Comparison of ENCODE assay signal across 25 cellular contexts in the genomic region with DNA sequence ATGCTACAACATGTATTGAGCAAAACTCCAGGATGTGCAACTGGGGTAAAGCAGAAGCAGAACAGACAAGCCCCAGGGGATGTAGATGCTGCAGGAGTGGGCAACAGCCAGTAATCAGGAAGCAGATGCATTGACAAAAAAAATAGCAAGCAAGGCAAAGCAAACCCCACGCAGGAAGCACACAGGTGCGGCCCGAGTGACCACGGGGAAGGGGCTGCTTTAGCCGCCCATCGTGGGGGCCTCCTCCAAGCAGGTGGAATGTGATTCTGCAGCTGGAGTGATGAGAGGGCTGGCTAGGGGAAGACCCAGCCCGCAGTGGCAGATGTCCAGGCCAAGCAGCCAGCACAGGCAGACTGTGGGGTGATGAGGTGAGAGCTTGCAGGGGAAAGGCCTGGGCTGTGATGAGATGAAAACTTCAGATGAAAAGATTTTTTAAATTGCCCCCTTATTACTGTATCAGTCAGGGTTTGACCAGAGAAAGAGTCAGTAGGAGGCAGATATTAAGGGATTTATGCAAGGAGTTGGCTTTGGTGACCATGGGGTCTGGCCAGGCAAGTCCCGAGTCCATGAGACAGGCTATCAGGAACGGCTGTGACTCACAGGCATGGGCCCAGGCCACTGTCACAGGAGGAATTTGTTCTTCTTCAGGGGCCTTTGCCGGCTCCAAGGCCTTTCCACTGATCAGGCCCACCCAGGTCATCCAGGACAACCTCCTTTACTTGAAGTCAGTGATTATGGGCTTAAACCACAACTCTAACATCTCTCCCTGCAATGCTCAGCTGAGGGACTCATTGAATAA.
A peak's percentile ranks its signal among the peaks of the same experiment; 100 is the strongest.
DNase-seq lines count a peak whose midpoint lies in the region; ATAC-seq, FAIRE-seq and TF ChIP-seq lines count a peak whose summit lies in the region.
"Had no signal": no experiment of that assay in that cellular context is flagged by ENCODE, and none has a peak within 500 bp of the region (broad histone marks: within the 10 kb centered on the region; RNA-seq: fewer than 3 reads in every experiment).

No MANE protein-coding gene starts in this region.

- H3K4me1 ChIP-seq in A549, result peaks cover 47% of the 10 kb centered on the region
- no peaks in the 10 kb centered on the region for H3K4me1 ChIP-seq in H9 (ENCODE audit: insufficient read depth, low read length)
- H3K4me1 ChIP-seq in esophagus muscularis mucosa, result peaks cover 15 to 27% (median 20%) of the 10 kb centered on the region in 4 donors
- H3K4me1 ChIP-seq in upper lobe of right lung, result no peaks in the 10 kb centered on the region

- H3K4me2 ChIP-seq in A549, result no peak overlapping the region
- H3K4me2 ChIP-seq in H9 (ENCODE audit: insufficient read depth, insufficient read length, low read length), result no peak overlapping the region

- H2BK15ac ChIP-seq in H9 (ENCODE audit: low read depth, low read length), result no peak overlapping the region

- no peak overlapping the region for H3K14ac ChIP-seq in H9 (ENCODE audit: insufficient read depth, low read length)

- H3K9me3 Mint-ChIP-seq in H9, result 0 out of 5 replicates have a peak, but pooled peaks cover 0 to under 1% of the 10 kb centered on the region in 2 experiments
- H3K9me3 Mint-ChIP-seq: activated CD4-positive, alpha-beta memory T cell treated with anti-CD3 and anti-CD28 coated beads for 36 hours; activated naive CD8-positive, alpha-beta T cell treated with anti-CD3 and anti-CD28 coated beads, Interleukin-2, amount 50 U/mL, for 24 hours; mesothelial cell of epicardium; natural killer cell had no signal

- H2BK12ac ChIP-seq in H9 (ENCODE audit: insufficient read length, low read depth, low read length), result no peak overlapping the region

- H2BK5ac ChIP-seq in H9 (ENCODE audit: insufficient read length, low read length), result no peak overlapping the region

- H2AFZ ChIP-seq in H9 (ENCODE audit: low read length), result no peak overlapping the region

- H3K27ac Mint-ChIP-seq in H9, result no peak overlapping the region
- H3K27ac Mint-ChIP-seq: activated CD4-positive, alpha-beta memory T cell treated with anti-CD3 and anti-CD28 coated beads for 36 hours; activated naive CD8-positive, alpha-beta T cell treated with anti-CD3 and anti-CD28 coated beads, Interleukin-2, amount 50 U/mL, for 24 hours; mesothelial cell of epicardium; natural killer cell had no signal

- no peak overlapping the region for H4K8ac ChIP-seq in H9 (replicated peaks; ENCODE audit: insufficient read length, low read depth, low read length)

- no peak overlapping the region for H3T11ph ChIP-seq in H9 (ENCODE audit: low read length)

- WGBS in A549 (ENCODE audit: missing lambda C conversion rate), result 83% methylated on average over 10 of the region's 10 CpGs
- WGBS in H9 (ENCODE audit: extremely low coverage, insufficient read length, low lambda C conversion rate), result no CpG with 5 or more reads among the region's 10 CpGs
- WGBS in esophagus muscularis mucosa, result 66% methylated on average over 10 of the region's 10 CpGs

- H3K4me3 Mint-ChIP-seq in H9, result no peak overlapping the region
- H3K4me3 Mint-ChIP-seq: activated CD4-positive, alpha-beta memory T cell treated with anti-CD3 and anti-CD28 coated beads for 36 hours; activated naive CD8-positive, alpha-beta T cell treated with anti-CD3 and anti-CD28 coated beads, Interleukin-2, amount 50 U/mL, for 24 hours; mesothelial cell of epicardium; natural killer cell had no signal

- intact Hi-C loops in esophagus muscularis mucosa (cut with DNase I), result no loop called here
- intact Hi-C loops in upper lobe of right lung (cut with DNase I), result no loop called here

- CTCF ChIA-PET in A549 (lab: Yijun Ruan, JAX), result interaction anchor here (1.1 to 1.2 kb wide), 2 partner anchors 22 to 67 kb away, joined by 4 read pairs; no protein-coding TSS in a partner anchor

- H3K36me3 ChIP-seq in esophagus muscularis mucosa, result no peaks in the 10 kb centered on the region
- no peaks in the 10 kb centered on the region for H3K36me3 ChIP-seq in upper lobe of right lung

- POLR2A ChIA-PET in A549 (lab: Yijun Ruan, JAX), result no interaction called here

- no peak overlapping the region for H4K91ac ChIP-seq in H9 (ENCODE audit: insufficient read length, low read depth, low read length)

- no peaks in the 10 kb centered on the region for H3K23me2 ChIP-seq in H9 (ENCODE audit: insufficient read length, low read depth, low read length, poor library complexity, severe bottlenecking)

- H3K79me1 ChIP-seq in H9 (ENCODE audit: insufficient read depth, low read depth, low read length, poor library complexity, severe bottlenecking), result no peaks in the 10 kb centered on the region

- no peak overlapping the region for H3K18ac ChIP-seq in H9 (ENCODE audit: insufficient read length, low read depth, low read length)

- H2AK5ac ChIP-seq in H9 (ENCODE audit: insufficient read length, low read length), result no peak overlapping the region

- H3K36me3 Mint-ChIP-seq in H9 (ENCODE audit: insufficient read depth in 1 of 3, low read depth in 3 of 3), result no peaks in the 10 kb centered on the region
- H3K36me3 Mint-ChIP-seq: activated CD4-positive, alpha-beta memory T cell treated with anti-CD3 and anti-CD28 coated beads for 36 hours; mesothelial cell of epicardium; natural killer cell had no signal

- TF ChIP-seq CTCF in A549 (IDR thresholded peaks at IDR 0.05) (no peak), H9 (conservative IDR thresholded peaks at IDR 0.05) (no peak), esophagus muscularis mucosa (IDR thresholded peaks at IDR 0.05) (no peak), D721Med (IDR thresholded peaks at IDR 0.05; ENCODE audit: insufficient read depth, missing control alignments) (no peak), upper lobe of right lung (IDR thresholded peaks at IDR 0.05) (no peak)

- H3K27me3 Mint-ChIP-seq in H9 (ENCODE audit: low read depth), result no peaks in the 10 kb centered on the region

- H3K4me3 ChIP-seq in A549, result no peak overlapping the region
- H3K4me3 ChIP-seq in esophagus muscularis mucosa, result no peak overlapping the region
- H3K4me3 ChIP-seq in skin epidermis, result no peak overlapping the region
- no peak overlapping the region for H3K4me3 ChIP-seq in upper lobe of right lung
- H3K4me3 ChIP-seq: GM12878 had no signal

- no peak overlapping the region for H2BK120ac ChIP-seq in H9 (ENCODE audit: low read depth, low read length, poor library complexity, severe bottlenecking)

- H3K27ac ChIP-seq in A549 (peak overlapping the region; percentile 96 to 97), H9 (ENCODE audit: insufficient read length, low read depth, low read length) (no peak overlapping the region), esophagus muscularis mucosa (replicated peaks in 1 of 4) (peak overlapping the region in 3 of 4 donors; percentile 19 to 44 (median 27)), skin epidermis (peak overlapping the region in 11 of 21 experiments; percentile 2 to 84 (median 52)), upper lobe of right lung (no peak overlapping the region)
- H3K27ac ChIP-seq: C4-2B, HL-60 had no signal

- no peak for TF ChIP-seq RAD21 in A549 (conservative IDR thresholded peaks at IDR 0.05 in 1 of 2, IDR thresholded peaks at IDR 0.05 in 1 of 2)

- FAIRE-seq in A549 (lab: Jason Lieb, UNC) (no peak), D721Med (lab: Jason Lieb, UNC) (no peak)
- FAIRE-seq: GM12878, H54, HepG2 had no signal

- H3K56ac ChIP-seq in H9 (ENCODE audit: insufficient read length, low read depth, low read length), result no peak overlapping the region

- H3K27me3 ChIP-seq in H9 (ENCODE audit: insufficient read depth, low read length) (no peaks in the 10 kb centered on the region), esophagus muscularis mucosa (peaks cover 0 to 24% (median 0%) of the 10 kb centered on the region in 4 donors), upper lobe of right lung (no peaks in the 10 kb centered on the region)

- H3K4me1 Mint-ChIP-seq in H9, result peaks cover 0 to 10% of the 10 kb centered on the region in 2 experiments; a peak in 1 of 4 replicates
- H3K4me1 Mint-ChIP-seq: mesothelial cell of epicardium, natural killer cell had no signal

- no peaks in the 10 kb centered on the region for H3K79me2 ChIP-seq in H9 (ENCODE audit: insufficient read depth, low read length)

- ATAC-seq in A549, result no peak
- ATAC-seq in upper lobe of right lung, result no peak
- ATAC-seq: activated naive CD8-positive, alpha-beta T cell treated with anti-CD3 and anti-CD28 coated beads, Interleukin-2, amount 50 U/mL, for 24 hours; GM12878; HepG2; natural killer cell had no signal

- no peak overlapping the region for H2BK20ac ChIP-seq in H9 (ENCODE audit: low read depth, low read length, poor library complexity, severe bottlenecking)

- TF ChIP-seq POLR2A in A549 (IDR thresholded peaks at IDR 0.05; ENCODE audit: low read length), result no peak
- TF ChIP-seq POLR2A in esophagus muscularis mucosa (IDR thresholded peaks at IDR 0.05; ENCODE audit: low read depth), result no peak

- no peak overlapping the region for H3K4ac ChIP-seq in H9 (ENCODE audit: low read depth, low read length)

- TF ChIP-seq EP300 in A549 (IDR thresholded peaks at IDR 0.05) (no peak), esophagus muscularis mucosa (IDR thresholded peaks at IDR 0.05) (no peak)

- H3K9me3 ChIP-seq in A549 (no peaks in the 10 kb centered on the region), H9 (ENCODE audit: control insufficient read depth, low read depth, low read length) (no peaks in the 10 kb centered on the region), esophagus muscularis mucosa (no peaks in the 10 kb centered on the region), upper lobe of right lung (no peaks in the 10 kb centered on the region)

- H4K5ac ChIP-seq in H9 (ENCODE audit: insufficient read length, low read depth, low read length), result no peak overlapping the region

- no peak overlapping the region for H3K9ac ChIP-seq in H9 (ENCODE audit: extremely low read depth, insufficient read length, low read length)

- no peak overlapping the region for H3K23ac ChIP-seq in H9 (ENCODE audit: insufficient read length, low read depth, low read length)

- no peak for DNase-seq in A549 (ENCODE audit: low read depth in 1 of 2, low spot score in 1 of 2)
- DNase-seq in H9, result peak; percentile 12
- DNase-seq in esophagus muscularis mucosa (ENCODE audit: extremely low spot score), result no peak
- no peak for DNase-seq in D721Med (ENCODE audit: insufficient read length, low spot score)
- DNase-seq in upper lobe of right lung, result no peak
- no peak for DNase-seq in activated naive CD4-positive, alpha-beta T cell treated with Interleukin-2 at 50 U/mL for 16 hours
- no peak for DNase-seq in NCI-H2107 treated with DMSO at 0.1 percent for 48 hours (lab: John Stamatoyannopoulos, UW; ENCODE audit: unreplicated experiment)
- DNase-seq: activated CD4-positive, alpha-beta memory T cell treated with anti-CD3 and anti-CD28 coated beads for 36 hours; activated naive CD8-positive, alpha-beta T cell treated with anti-CD3 and anti-CD28 coated beads, Interleukin-2, amount 50 U/mL, for 24 hours; effector CD8-positive, alpha-beta T cell; foreskin fibroblast; natural killer cell; NCI-H1092; NCI-H1930; NCI-H226; NCI-H748 treated with DMSO at 0.1 percent for 48 hours; retina; SHP77 treated with DMSO at 0.1 percent for 48 hours had no signal

- no peaks in the 10 kb centered on the region for H4K20me1 ChIP-seq in H9 (ENCODE audit: control insufficient read depth, insufficient read depth, insufficient read length)

TF ChIP-seq in A549, 52 proteins besides CTCF, POLR2A, EP300 and RAD21 (continues in another document):
- no peak for TF ChIP-seq ZFP36 (IDR thresholded peaks at IDR 0.05; ENCODE audit: borderline replicate concordance, partially characterized antibody)
- no peak for TF ChIP-seq HOXA7 (CRISPR knock-in tag; IDR thresholded peaks at IDR 0.05)
- no peak for TF ChIP-seq FOXS1 (CRISPR knock-in tag; IDR thresholded peaks at IDR 0.05)

Comparison
In these comparisons a context has a peak if more than half of its experiments do, and no peak if none do; other contexts are left out.
1. H3K27ac ChIP-seq: peak in A549 (2 of 2), esophagus muscularis mucosa (3 of 4) and skin epidermis (11 of 21); none in H9 (single experiment) and upper lobe of right lung (single experiment).